In the genomic region with DNA sequence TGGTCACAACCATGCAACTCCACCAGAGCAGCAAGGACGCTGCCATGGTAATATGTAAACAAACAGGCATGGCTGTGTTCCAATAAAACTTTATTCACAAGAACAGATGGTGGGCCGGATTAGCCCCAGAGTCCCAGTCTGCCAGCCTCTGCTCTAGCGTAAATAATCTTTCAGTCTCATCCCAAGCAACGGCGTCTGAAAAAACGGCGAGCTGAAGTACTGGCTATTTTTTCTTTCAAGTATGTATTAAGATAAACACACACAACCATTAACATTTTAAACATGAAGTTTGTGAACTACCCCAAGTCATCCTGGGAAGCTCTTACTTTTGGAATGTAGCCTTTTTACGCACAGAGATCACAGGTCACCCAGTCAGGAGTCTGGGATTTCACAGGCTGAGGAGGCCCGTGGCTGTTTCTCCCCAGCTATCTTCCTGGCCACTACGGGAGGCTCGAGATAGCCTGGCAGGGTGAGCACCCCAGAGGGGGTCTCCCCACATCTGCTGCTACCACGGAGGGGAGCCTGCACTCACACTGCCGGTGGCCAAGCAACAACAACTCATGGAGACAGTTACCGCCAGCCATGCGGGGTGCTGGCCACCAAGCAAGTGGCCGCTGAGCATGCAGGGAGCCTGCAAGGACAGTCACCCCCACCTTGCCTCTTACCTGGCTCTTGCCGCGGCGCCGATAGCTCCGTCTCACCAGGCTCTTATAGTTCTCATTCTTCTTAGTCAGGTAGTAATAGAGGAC, we compare ENCODE assay signal across 17 cellular contexts.
DNase-seq lines count a peak whose midpoint lies in the region; ATAC-seq and TF ChIP-seq lines count a peak whose summit lies in the region.
"Had no signal": no experiment of that assay in that cellular context is flagged by ENCODE, and none has a peak within 500 bp of the region (broad histone marks: within the 10 kb centered on the region; RNA-seq: fewer than 3 reads in every experiment).

No MANE protein-coding gene starts in this region.

- no peaks in the 10 kb centered on the region for H3K27me3 Mint-ChIP-seq in stimulated activated naive B cell treated with anti-CD40 and anti-IgM and Interleukin-4, amounts not matched to agents 10 μg/mL and 1 μg/mL and 100 μg/mL, for 72 hours
- H3K27me3 Mint-ChIP-seq: activated naive CD8-positive, alpha-beta T cell treated with anti-CD3 and anti-CD28 coated beads for 36 hours had no signal

- peaks cover 32% of the 10 kb centered on the region for H4K20me1 ChIP-seq in BLaER1

- H3K4me3 Mint-ChIP-seq in stimulated activated naive B cell treated with anti-CD40 and anti-IgM and Interleukin-4, amounts not matched to agents 10 μg/mL and 1 μg/mL and 100 μg/mL, for 72 hours = no peak overlapping the region
- H3K4me3 Mint-ChIP-seq: activated naive CD8-positive, alpha-beta T cell treated with anti-CD3 and anti-CD28 coated beads for 36 hours had no signal

- in situ Hi-C loops in brain microvascular endothelial cell (cut with HindIII; ENCODE audit: low pct_ligation_motif_present, low sequenced_read_pairs) = no loop called here

- peaks cover 0 to 1% of the 10 kb centered on the region in 2 donors for H3K4me1 Mint-ChIP-seq in stimulated activated naive B cell treated with anti-CD40 and anti-IgM and Interleukin-4, amounts not matched to agents 10 μg/mL and 1 μg/mL and 100 μg/mL, for 72 hours
- H3K4me1 Mint-ChIP-seq: activated naive CD8-positive, alpha-beta T cell treated with anti-CD3 and anti-CD28 coated beads for 36 hours had no signal

- H3K4me3 ChIP-seq in BLaER1 (no peak overlapping the region), brain microvascular endothelial cell (ENCODE audit: low read depth, low read length) (no peak overlapping the region), mucosa of rectum (ENCODE audit: low read length in 2 of 2) (no peak overlapping the region)
- H3K4me3 ChIP-seq: pancreas, thyroid gland had no signal

- peaks cover 67% of the 10 kb centered on the region for H3K4me1 ChIP-seq in BLaER1
- H3K4me1 ChIP-seq in mucosa of rectum (ENCODE audit: control insufficient read depth in 2 of 2, insufficient read depth in 2 of 2, low read length in 2 of 2) = peaks cover 19 to 25% of the 10 kb centered on the region in 2 donors

- H3K36me3 Mint-ChIP-seq in stimulated activated naive B cell treated with anti-CD40 and anti-IgM and Interleukin-4, amounts not matched to agents 10 μg/mL and 1 μg/mL and 100 μg/mL, for 72 hours = peaks cover 56 to 77% of the 10 kb centered on the region in 2 donors

- no peak for TF ChIP-seq CTCF in brain microvascular endothelial cell (IDR thresholded peaks at IDR 0.05; ENCODE audit: low read depth, low read length, missing control alignments)

- no peak for ATAC-seq in HG02642 (IDR thresholded peaks at IDR 0.05; ENCODE audit: poor library complexity, unreplicated experiment)
- no peak for ATAC-seq in stimulated activated naive B cell treated with anti-CD40 and anti-IgM and Interleukin-4, amounts not matched to agents 10 μg/mL and 1 μg/mL and 100 μg/mL, for 72 hours (replicated peaks)
- ATAC-seq: pancreas had no signal

- no peaks in the 10 kb centered on the region; the same call in 1 of the 2 replicates for H3K9me3 ChIP-seq in BLaER1
- H3K9me3 ChIP-seq in mucosa of rectum (ENCODE audit: control insufficient read depth in 2 of 2, low read length in 2 of 2) = no peaks in the 10 kb centered on the region
- H3K9me3 ChIP-seq: pancreas, thyroid gland had no signal

- H3K9me3 Mint-ChIP-seq in stimulated activated naive B cell treated with anti-CD40 and anti-IgM and Interleukin-4, amounts not matched to agents 10 μg/mL and 1 μg/mL and 100 μg/mL, for 72 hours = no peaks in the 10 kb centered on the region
- H3K9me3 Mint-ChIP-seq: activated naive CD8-positive, alpha-beta T cell treated with anti-CD3 and anti-CD28 coated beads for 36 hours had no signal

- H3K36me3 ChIP-seq in BLaER1 (peaks cover 84% of the 10 kb centered on the region), brain microvascular endothelial cell (replicated peaks) (peaks cover 34% of the 10 kb centered on the region), mucosa of rectum (ENCODE audit: control insufficient read depth in 2 of 2, insufficient read depth in 2 of 2, low read length in 2 of 2) (peaks cover 27 to 32% of the 10 kb centered on the region in 2 donors)

- H3K27ac ChIP-seq in BLaER1 = peak overlapping the region; percentile 62
- peak overlapping the region; percentile 57 for H3K27ac ChIP-seq in brain microvascular endothelial cell
- H3K27ac ChIP-seq in mucosa of rectum (ENCODE audit: low read depth in 2 of 2, low read length in 2 of 2) = peak overlapping the region; percentile 18 to 45
- H3K27ac ChIP-seq: pancreas, thyroid gland had no signal

- H3K4me2 ChIP-seq in BLaER1 = peak overlapping the region; percentile 77

- no peak overlapping the region for H3K27ac Mint-ChIP-seq in stimulated activated naive B cell treated with anti-CD40 and anti-IgM and Interleukin-4, amounts not matched to agents 10 μg/mL and 1 μg/mL and 100 μg/mL, for 72 hours
- H3K27ac Mint-ChIP-seq: activated naive CD8-positive, alpha-beta T cell treated with anti-CD3 and anti-CD28 coated beads for 36 hours had no signal

- H3K27me3 ChIP-seq in BLaER1 (no peaks in the 10 kb centered on the region), brain microvascular endothelial cell (replicated peaks) (no peaks in the 10 kb centered on the region), mucosa of rectum (ENCODE audit: control insufficient read depth in 2 of 2, insufficient read depth in 2 of 2, low read length in 2 of 2) (no peaks in the 10 kb centered on the region)
- H3K27me3 ChIP-seq: pancreas, thyroid gland had no signal

- H3K9ac ChIP-seq in BLaER1 = no peak overlapping the region
- H3K9ac ChIP-seq in mucosa of rectum (ENCODE audit: low read depth in 1 of 2, low read length in 2 of 2) = no peak overlapping the region

- peak; percentile 30 for DNase-seq in NAMALWA (ENCODE audit: low spot score)
- DNase-seq in brain microvascular endothelial cell = peak; percentile 37
- no peak for DNase-seq in SHP77 treated with DMSO at 0.1 percent for 48 hours (lab: John Stamatoyannopoulos, UW)
- DNase-seq in GM19240 (ENCODE audit: insufficient read length, low spot score) = no peak
- DNase-seq in stimulated activated naive B cell treated with anti-CD40 and anti-IgM and Interleukin-4, amounts not matched to agents 10 μg/mL and 1 μg/mL and 100 μg/mL, for 72 hours = no peak
- DNase-seq: activated CD4-positive, CD25-positive, alpha-beta regulatory T cell; activated naive CD8-positive, alpha-beta T cell treated with anti-CD3 and anti-CD28 coated beads for 36 hours; EL; foreskin fibroblast; NCI-H1048; NCI-H510A; T-helper 1 cell; thyroid gland had no signal

Comparison
In these comparisons a context has a peak if more than half of its experiments do, and no peak if none do; other contexts are left out.
1. DNase-seq: peak in NAMALWA (single experiment) and brain microvascular endothelial cell (single experiment); none in SHP77 treated with DMSO at 0.1 percent for 48 hours (single experiment), GM19240 (single experiment) and stimulated activated naive B cell treated with anti-CD40 and anti-IgM and Interleukin-4, amounts not matched to agents 10 μg/mL and 1 μg/mL and 100 μg/mL, for 72 hours (single experiment).
2. Peak in every context shown above with its lines, with median percentiles within 50 percentile points of each other: H3K27ac ChIP-seq.